In genomic region chr13:23579886-23580706, GRCh38 we compare ENCODE assay signal across 8 cellular contexts. TPM values are rescaled to one million over a fixed set of nuclear protein-coding genes. Genes with fewer than 3 reads are reported as not detected.
DNase-seq lines count a peak whose midpoint lies in the region; ATAC-seq lines count a peak whose summit lies in the region.

No MANE protein-coding gene starts in this region.

- peak overlapping the region in 3 of 7 donors; percentile 2 to 28 (median 14) for H3K27ac Mint-ChIP-seq in CD4-positive, alpha-beta memory T cell
- no peak overlapping the region for H3K27ac Mint-ChIP-seq in natural killer cell treated with Interleukin-12 subunit alpha and Interleukin-12 subunit beta and Interleukin-15 and Interleukin-18, amount 100 ng/mL, for 72 hours

- peak overlapping the region; percentile 29 for H3K9ac ChIP-seq in HUES6 (ENCODE audit: low read length)

- H3K36me3 ChIP-seq in CD4-positive, alpha-beta memory T cell (ENCODE audit: insufficient read depth, low read length): no peaks in the 10 kb centered on the region
- no peaks in the 10 kb centered on the region for H3K36me3 ChIP-seq in HUES6 (ENCODE audit: control insufficient read depth, insufficient read depth, low read length)
- no peaks in the 10 kb centered on the region for H3K36me3 ChIP-seq in ectodermal cell (ENCODE audit: control insufficient read depth, insufficient read depth, low read length)

- peaks cover 12% of the 10 kb centered on the region for H3K27me3 ChIP-seq in CD4-positive, alpha-beta memory T cell (ENCODE audit: insufficient read depth, low read length)
- peaks cover 38% of the 10 kb centered on the region for H3K27me3 ChIP-seq in HUES6 (ENCODE audit: control insufficient read depth, insufficient read depth, low read length)
- peaks cover 7% of the 10 kb centered on the region for H3K27me3 ChIP-seq in ectodermal cell (ENCODE audit: control insufficient read depth, insufficient read depth, low read length, poor library complexity, severe bottlenecking)

- H3K4me1 ChIP-seq in CD4-positive, alpha-beta memory T cell (ENCODE audit: insufficient read depth, low read length): peaks cover 17% of the 10 kb centered on the region
- H3K4me1 ChIP-seq in HUES6 (ENCODE audit: control insufficient read depth, insufficient read depth, low read length): peaks cover 11% of the 10 kb centered on the region; the same call in 1 of the 2 replicates
- H3K4me1 ChIP-seq in ectodermal cell (ENCODE audit: control insufficient read depth, insufficient read depth, low read length): peaks cover 5% of the 10 kb centered on the region

- no peak overlapping the region for H3K27ac ChIP-seq in CD4-positive, alpha-beta memory T cell (ENCODE audit: low read depth, low read length)
- no peak overlapping the region for H3K27ac ChIP-seq in HUES6 (ENCODE audit: low read depth, low read length)
- H3K27ac ChIP-seq in ectodermal cell (ENCODE audit: insufficient read depth, low read depth, low read length, poor library complexity, severe bottlenecking): no peak overlapping the region

- WGBS in ectodermal cell, 2 experiments: 15% methylated on average over 24 of the region's 24 CpGs

- no peak for ATAC-seq in natural killer cell treated with Interleukin-12 subunit alpha and Interleukin-12 subunit beta and Interleukin-15 and Interleukin-18, amount 100 ng/mL, for 72 hours

- POLR2A ChIA-PET in CD4-positive, alpha-beta memory T cell (lab: Charles Lee; ENCODE audit: partially characterized antibody): interaction anchor here (0.7 kb wide), 1 partner anchor 24 kb away, joined by 3 read pairs; no protein-coding TSS in a partner anchor

- no peaks in the 10 kb centered on the region for H3K9me3 Mint-ChIP-seq in CD4-positive, alpha-beta memory T cell
- peaks cover 2% of the 10 kb centered on the region for H3K9me3 Mint-ChIP-seq in natural killer cell treated with Interleukin-12 subunit alpha and Interleukin-12 subunit beta and Interleukin-15 and Interleukin-18, amount 100 ng/mL, for 72 hours

- intact Hi-C loops in CD4-positive, alpha-beta memory T cell (cut with micrococcal nuclease): loop anchor here (1.0 to 10.0 kb wide), 6 partner anchors 113 to 581 kb away; partner anchors contain the start of genes MIPEP and SPATA13

- peaks cover 0 to 2% of the 10 kb centered on the region in 2 donors for H3K36me3 Mint-ChIP-seq in CD4-positive, alpha-beta memory T cell
- peaks cover 6% of the 10 kb centered on the region for H3K36me3 Mint-ChIP-seq in natural killer cell treated with Interleukin-12 subunit alpha and Interleukin-12 subunit beta and Interleukin-15 and Interleukin-18, amount 100 ng/mL, for 72 hours

- H3K4me1 Mint-ChIP-seq in CD4-positive, alpha-beta memory T cell: peaks cover 12 to 20% (median 16%) of the 10 kb centered on the region in 4 donors
- peaks cover 13 to 15% of the 10 kb centered on the region in 2 donors for H3K4me1 Mint-ChIP-seq in natural killer cell treated with Interleukin-12 subunit alpha and Interleukin-12 subunit beta and Interleukin-15 and Interleukin-18, amount 100 ng/mL, for 72 hours (ENCODE audit: low read depth in 2 of 2)

- peak in 3 of 5 donors; percentile 2 to 20 (median 6) for DNase-seq in CD4-positive, alpha-beta memory T cell
- DNase-seq in natural killer cell treated with Interleukin-12 subunit alpha and Interleukin-12 subunit beta and Interleukin-15 and Interleukin-18, amount 100 ng/mL, for 72 hours (ENCODE audit: low spot score): no peak
- DNase-seq in NCI-H2029 (lab: John Stamatoyannopoulos, UW): no peak
- no peak for DNase-seq in HT-29 (ENCODE audit: low spot score)
- DNase-seq in SIG-M5 treated with dmso at 0.1 percent for 504 hours (lab: John Stamatoyannopoulos, UW; ENCODE audit: unreplicated experiment): no peak
- no peak for DNase-seq in amniotic stem cell (lab: John Stamatoyannopoulos, UW)

- peaks cover 25 to 28% of the 10 kb centered on the region in 2 donors for H3K27me3 Mint-ChIP-seq in CD4-positive, alpha-beta memory T cell
- H3K27me3 Mint-ChIP-seq in natural killer cell treated with Interleukin-12 subunit alpha and Interleukin-12 subunit beta and Interleukin-15 and Interleukin-18, amount 100 ng/mL, for 72 hours: peaks cover 19 to 47% of the 10 kb centered on the region in 2 donors

- CTCF ChIA-PET in CD4-positive, alpha-beta memory T cell (lab: Charles Lee; ENCODE audit: partially characterized antibody): interaction anchor here (0.7 to 1.3 kb wide), 2 partner anchors 13 to 176 kb away, joined by 3 read pairs; no protein-coding TSS in a partner anchor

- H3K9me3 ChIP-seq in CD4-positive, alpha-beta memory T cell (ENCODE audit: control insufficient read depth in 1 of 2, low read length in 2 of 2): no peaks in the 10 kb centered on the region
- no peaks in the 10 kb centered on the region for H3K9me3 ChIP-seq in HUES6 (ENCODE audit: control insufficient read depth, insufficient read depth, low read depth, low read length)
- no peaks in the 10 kb centered on the region for H3K9me3 ChIP-seq in ectodermal cell (ENCODE audit: control insufficient read depth, low read length)

- peak overlapping the region; percentile 23 to 69 for H3K4me3 ChIP-seq in CD4-positive, alpha-beta memory T cell (ENCODE audit: low read length in 2 of 2)
- H3K4me3 ChIP-seq in HUES6 (ENCODE audit: low read depth, low read length) (peak overlapping the region; percentile 95), ectodermal cell (ENCODE audit: insufficient read depth, low read depth, low read length) (peak overlapping the region; percentile 85)

- peak overlapping the region; percentile 54 to 85 (median 76) for H3K4me3 Mint-ChIP-seq in CD4-positive, alpha-beta memory T cell
- H3K4me3 Mint-ChIP-seq in natural killer cell treated with Interleukin-12 subunit alpha and Interleukin-12 subunit beta and Interleukin-15 and Interleukin-18, amount 100 ng/mL, for 72 hours: peak overlapping the region; percentile 70

RNA-seq across cellular contexts. Expression of gene TNFRSF19, which starts 9.9 kb away (rescaled TPM):
- total RNA-seq in CD4-positive, alpha-beta memory T cell: not detected
- polyA plus RNA-seq in CD4-positive, alpha-beta memory T cell: under 1 TPM in 1 of 2 donors, not detected in 1; 0.27 TPM
- polyA plus RNA-seq in ectodermal cell (2013, experiment 1 of 4): 64.3 TPM
- polyA plus RNA-seq in ectodermal cell (2013, experiment 2 of 4): 79.0 TPM
- polyA plus RNA-seq in ectodermal cell (2013, experiment 3 of 4): 72.1 TPM
- polyA plus RNA-seq in ectodermal cell (2013, experiment 4 of 4): 79.6 TPM
- under 1 TPM; 0.14 to 0.17 TPM for total RNA-seq in natural killer cell treated with Interleukin-12 subunit alpha and Interleukin-12 subunit beta and Interleukin-15 and Interleukin-18, amount 100 ng/mL, for 72 hours
- total RNA-seq in HT-29 (2014; rRNA removed; shearing (Covaris generic)): 0.03 TPM in 1 of 2 replicates, not detected in the other

Comparison
In these comparisons a context has a peak if more than half of its experiments do, and no peak if none do; other contexts are left out.
1. DNase-seq: peak in CD4-positive, alpha-beta memory T cell (3 of 5); none in natural killer cell treated with Interleukin-12 subunit alpha and Interleukin-12 subunit beta and Interleukin-15 and Interleukin-18, amount 100 ng/mL, for 72 hours (single experiment), NCI-H2029 (single experiment), HT-29 (single experiment), SIG-M5 treated with dmso at 0.1 percent for 504 hours (single experiment) and amniotic stem cell (single experiment).
2. Peak in every context shown above with its lines, with median percentiles within 50 percentile points of each other: H3K4me3 ChIP-seq.